10 cellular contexts compared by ENCODE assay signal in the genomic region with DNA sequence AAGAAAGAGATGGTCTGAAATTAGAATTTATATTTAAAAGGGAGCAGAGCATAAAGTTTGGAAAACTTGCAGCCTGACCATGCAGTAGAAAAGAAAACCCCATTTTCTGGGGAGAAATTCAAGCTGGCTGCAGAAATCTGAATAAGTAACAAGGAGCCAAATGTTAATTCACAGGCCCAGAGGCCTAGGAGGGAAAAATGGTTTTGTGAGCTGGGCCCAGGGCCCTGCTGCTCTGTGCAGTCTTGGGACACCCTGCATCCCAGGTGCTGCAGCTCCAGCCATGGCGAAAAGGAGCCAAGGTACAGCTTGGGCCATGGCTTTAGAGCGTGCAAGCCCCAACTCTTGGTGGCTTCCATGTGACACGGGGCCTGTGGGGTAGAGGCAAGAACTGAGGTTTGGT.
"Had no signal": no experiment of that assay in that cellular context is flagged by ENCODE, and none has a peak within 500 bp of the region (broad histone marks: within the 10 kb centered on the region; RNA-seq: fewer than 3 reads in every experiment).

No MANE protein-coding gene starts in this region.

- H3K4me3 Mint-ChIP-seq: GM23338, H9, HFFc6, IgD-negative memory B cell had no signal

- FAIRE-seq: H1, H54, HepG2 had no signal

- H3K27ac ChIP-seq: HL-60 had no signal

- H3K4me3 ChIP-seq: GM23338 had no signal

- ATAC-seq: GM23338, HepG2 had no signal

- H3K27me3 Mint-ChIP-seq: IgD-negative memory B cell had no signal

- DNase-seq: H9, HCEC 1CT, HFFc6, KG1 had no signal

- H3K4me2 ChIP-seq: GM23338 had no signal

- H3K4me1 Mint-ChIP-seq: GM23338, H9 had no signal

- H3K27ac Mint-ChIP-seq: GM23338, H9, HFFc6 had no signal
